ENCODE assay signal across 28 cellular contexts in genomic region chr22:20671409-20672081, GRCh38.
"Had no signal": no experiment of that assay in that cellular context is flagged by ENCODE, and none has a peak within 500 bp of the region (broad histone marks: within the 10 kb centered on the region; RNA-seq: fewer than 3 reads in every experiment).

No MANE protein-coding gene starts in this region.

- DNase-seq: activated B cell treated with CpG ODN at 0.5 μM for 24 hours; activated CD4-positive, alpha-beta T cell treated with anti-CD3 and anti-CD28 coated beads, Interleukin-2, amount 50 U/mL, for 4 hours; activated CD8-positive, alpha-beta memory T cell treated with anti-CD3 and anti-CD28 coated beads, Interleukin-2, amount 50 U/mL, for 4 hours; activated effector memory CD4-positive, alpha-beta T cell treated with anti-CD3 and anti-CD28 coated beads, Interleukin-2, amount 50 U/mL, for 16 hours; activated naive CD4-positive, alpha-beta T cell treated with anti-CD3 and anti-CD28 coated beads for 36 hours; activated T-cell treated with anti-CD3 and anti-CD28 coated beads, Interleukin-2, amount 50 U/mL, for 1 hour; dermis blood vessel endothelial cell; effector CD4-positive, alpha-beta T cell; gastrocnemius medialis; glutamatergic neuron; islet precursor cell; left cardiac atrium; mammary epithelial cell; midbrain; pancreas; stimulated activated naive CD4-positive, alpha-beta T cell treated with Interleukin-2 at 50 U/mL for 16 hours; T-helper 1 cell; testis; transverse colon had no signal

- H3K9me3 ChIP-seq: gastrocnemius medialis, pancreas, prostate gland, testis, transverse colon, vagina had no signal

- H3K27ac ChIP-seq: epithelial cell of prostate, gastrocnemius medialis, pancreas, prostate gland, testis, transverse colon, vagina had no signal

- H3K4me3 ChIP-seq: gastrocnemius medialis, pancreas, prostate gland, transverse colon, vagina had no signal

- H3K9me3 Mint-ChIP-seq: activated B cell treated with CpG ODN at 0.5 μM for 24 hours; activated naive CD4-positive, alpha-beta T cell treated with anti-CD3 and anti-CD28 coated beads for 36 hours; activated T-helper 1 cell treated with anti-CD3 and anti-CD28 coated beads, Interleukin-12 subunit alpha, Interleukin-12 subunit beta, Interleukin-2, Interleukin-4 antibody, amounts not matched to agents 30 ng/mL and 10 ng/mL and 1 ng/mL, durations not matched to agents 14 hours and 24 hours and 36 hours; T-helper 2 cell treated with Interferon-gamma antibody and Interleukin-4, amounts not matched to agents 5 μg/mL and 100 μg/mL, for 36 hours had no signal

- H3K36me3 Mint-ChIP-seq: naive thymus-derived CD4-positive, alpha-beta T cell had no signal

- H3K27me3 ChIP-seq: testis, vagina had no signal

- H3K27ac Mint-ChIP-seq: activated B cell treated with CpG ODN at 0.5 μM for 24 hours; activated CD4-positive, alpha-beta T cell treated with anti-CD3 and anti-CD28 coated beads for 36 hours; activated naive CD4-positive, alpha-beta T cell treated with anti-CD3 and anti-CD28 coated beads for 36 hours; activated T-helper 1 cell treated with anti-CD3 and anti-CD28 coated beads, Interleukin-12 subunit alpha, Interleukin-12 subunit beta, Interleukin-2, Interleukin-4 antibody, amounts not matched to agents 30 ng/mL and 10 ng/mL and 1 ng/mL, durations not matched to agents 14 hours and 24 hours and 36 hours; naive thymus-derived CD4-positive, alpha-beta T cell; T-helper 2 cell treated with Interferon-gamma antibody and Interleukin-4, amounts not matched to agents 5 μg/mL and 100 μg/mL, for 36 hours had no signal

- H3K4me3 Mint-ChIP-seq: activated B cell treated with CpG ODN at 0.5 μM for 24 hours; activated CD4-positive, alpha-beta T cell treated with anti-CD3 and anti-CD28 coated beads for 36 hours; activated naive CD4-positive, alpha-beta T cell treated with anti-CD3 and anti-CD28 coated beads for 36 hours; activated T-helper 1 cell treated with anti-CD3 and anti-CD28 coated beads, Interleukin-12 subunit alpha, Interleukin-12 subunit beta, Interleukin-2, Interleukin-4 antibody, amounts not matched to agents 30 ng/mL and 10 ng/mL and 1 ng/mL, durations not matched to agents 14 hours and 24 hours and 36 hours; T-helper 2 cell treated with Interferon-gamma antibody and Interleukin-4, amounts not matched to agents 5 μg/mL and 100 μg/mL, for 36 hours had no signal

- H3K4me1 Mint-ChIP-seq: activated B cell treated with CpG ODN at 0.5 μM for 24 hours; activated CD4-positive, alpha-beta T cell treated with anti-CD3 and anti-CD28 coated beads for 36 hours had no signal

- FAIRE-seq: bronchial epithelial cell, colon, pancreas had no signal

- H3K4me1 ChIP-seq: gastrocnemius medialis, pancreas, prostate gland, testis, transverse colon, vagina had no signal

- H3K36me3 ChIP-seq: gastrocnemius medialis, pancreas, prostate gland, transverse colon, vagina had no signal
